In the genomic region with DNA sequence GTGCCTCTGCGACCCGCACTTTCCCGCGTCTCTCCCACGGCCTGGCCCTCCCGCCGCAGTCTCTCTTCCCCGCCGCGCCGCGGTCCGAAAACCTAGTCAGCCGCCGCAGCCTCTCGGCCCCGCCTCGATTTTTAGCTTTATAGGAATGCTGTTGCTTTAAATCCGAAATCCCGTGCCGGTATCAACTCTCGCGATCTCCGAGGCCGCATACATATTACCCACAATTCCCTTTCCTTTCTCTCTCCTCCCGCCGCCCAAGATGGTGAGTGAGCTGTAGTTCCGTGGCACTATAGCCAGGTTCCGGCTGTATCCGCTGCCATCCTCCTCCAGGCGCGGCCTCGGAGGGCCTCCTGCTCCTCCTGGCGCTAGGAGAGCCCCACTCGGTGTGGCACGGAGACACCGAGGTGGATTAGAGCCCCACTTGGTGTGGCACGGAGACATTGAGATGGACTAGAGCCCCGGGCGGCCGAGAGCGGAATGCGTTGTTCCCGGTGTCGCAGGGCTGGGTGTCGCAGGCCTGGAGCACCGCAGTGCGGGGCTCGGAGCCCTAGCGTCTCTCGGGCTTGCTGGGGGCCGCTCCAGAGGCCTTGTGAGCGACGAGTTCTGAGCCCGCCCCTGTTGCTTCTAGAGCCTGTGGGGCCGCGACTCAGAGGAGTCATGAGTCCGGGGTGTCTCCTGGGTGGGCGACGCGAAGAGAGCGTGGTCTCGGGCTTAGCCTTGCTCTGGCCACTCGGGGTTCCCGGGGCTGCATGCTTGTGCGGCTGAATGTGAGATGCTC, we compare ENCODE assay signal across 1 cellular context.
A peak's percentile ranks its signal among the peaks of the same experiment; 100 is the strongest.
TF ChIP-seq lines count a peak whose summit lies in the region.

Gene MED22 (minus strand): TSS at position 147 of the 778 bp plus-strand sequence. CDS start 1,469 bp downstream, outside the sequence.
Gene RPL7A (plus strand): TSS at position 234 of the 778 bp plus-strand sequence. CDS start 26 bp downstream, at position 260.

TF ChIP-seq in IMR-90, 13 proteins besides CTCF, POLR2A, EP300 and RAD21 (continued from another document):
- TF ChIP-seq MAZ (IDR thresholded peaks at IDR 0.05; ENCODE audit: borderline replicate concordance, low read depth, low read length) (peak; percentile 32; the same call in 1 of the 2 replicates), RCOR1 (IDR thresholded peaks at IDR 0.05; ENCODE audit: insufficient replicate concordance, low read length) (no peak), NFE2L2 (IDR thresholded peaks at IDR 0.05; ENCODE audit: low read depth, low read length) (no peak), MAFK (IDR thresholded peaks at IDR 0.05; ENCODE audit: low read depth, low read length) (no peak), ELK1 (IDR thresholded peaks at IDR 0.05; ENCODE audit: borderline replicate concordance, low read depth, low read length) (no peak)
- TF ChIP-seq, protein P1, sequence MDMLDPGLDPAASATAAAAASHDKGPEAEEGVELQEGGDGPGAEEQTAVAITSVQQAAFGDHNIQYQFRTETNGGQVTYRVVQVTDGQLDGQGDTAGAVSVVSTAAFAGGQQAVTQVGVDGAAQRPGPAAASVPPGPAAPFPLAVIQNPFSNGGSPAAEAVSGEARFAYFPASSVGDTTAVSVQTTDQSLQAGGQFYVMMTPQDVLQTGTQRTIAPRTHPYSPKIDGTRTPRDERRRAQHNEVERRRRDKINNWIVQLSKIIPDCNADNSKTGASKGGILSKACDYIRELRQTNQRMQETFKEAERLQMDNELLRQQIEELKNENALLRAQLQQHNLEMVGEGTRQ (IDR thresholded peaks at IDR 0.05; ENCODE audit: low read depth, low read length), result no peak
